Comparison of ENCODE assay signal across 16 cellular contexts in genomic region chr9:135082536-135082935, GRCh38. TPM values are rescaled to one million over a fixed set of nuclear protein-coding genes. Genes with fewer than 3 reads are reported as not detected.
"Had no signal": no experiment of that assay in that cellular context is flagged by ENCODE, and none has a peak within 500 bp of the region (broad histone marks: within the 10 kb centered on the region; RNA-seq: fewer than 3 reads in every experiment).

No MANE protein-coding gene starts in this region.

- H3K4me3 Mint-ChIP-seq: endodermal cell; naive thymus-derived CD4-positive, alpha-beta T cell; nephron progenitor cell had no signal

- H3K27me3 ChIP-seq: right atrium auricular region, vagina had no signal

- H3K4me1 ChIP-seq: foreskin keratinocyte had no signal

- H3K9me3 ChIP-seq: colonic mucosa, right atrium auricular region, upper lobe of left lung, vagina had no signal

- H3K27ac ChIP-seq: colonic mucosa, foreskin keratinocyte, hepatocyte, right atrium auricular region, upper lobe of left lung, vagina had no signal

- H3K27ac Mint-ChIP-seq: naive thymus-derived CD4-positive, alpha-beta T cell; nephron progenitor cell had no signal

- H3K4me3 ChIP-seq: colonic mucosa, hepatocyte, right atrium auricular region, upper lobe of left lung, vagina had no signal

- H3K36me3 ChIP-seq: colonic mucosa, right atrium auricular region, upper lobe of left lung, vagina had no signal

- H3K9me3 Mint-ChIP-seq: endodermal cell, nephron progenitor cell had no signal

- DNase-seq: colonic mucosa; dermis blood vessel endothelial cell; effector CD4-positive, alpha-beta T cell; endodermal cell; erythroblast; foreskin keratinocyte; mammary epithelial cell; naive thymus-derived CD4-positive, alpha-beta T cell; nephron progenitor cell; small intestine; stimulated activated CD4-positive, alpha-beta T cell treated with anti-CD3 and anti-CD28 coated beads, Interleukin-2, amount 100 ng/mL, for 48 hours; stimulated activated naive CD4-positive, alpha-beta T cell treated with Interleukin-2 at 50 U/mL for 16 hours; upper lobe of left lung had no signal

- ATAC-seq: foreskin keratinocyte; naive thymus-derived CD4-positive, alpha-beta T cell had no signal

RNA-seq across cellular contexts. Expression of gene OLFM1, which starts 4.9 kb away (rescaled TPM):
- polyA plus RNA-seq: naive thymus-derived CD4-positive, alpha-beta T cell had no signal
